ENCODE assay signal across 17 cellular contexts in genomic region chr1:161174911-161175310, GRCh38. TPM values are rescaled to one million over a fixed set of nuclear protein-coding genes. Genes with fewer than 3 reads are reported as not detected.
A peak's percentile ranks its signal among the peaks of the same experiment; 100 is the strongest.
DNase-seq lines count a peak whose midpoint lies in the region; ATAC-seq lines count a peak whose summit lies in the region.
"Had no signal": no experiment of that assay in that cellular context is flagged by ENCODE, and none has a peak within 500 bp of the region (broad histone marks: within the 10 kb centered on the region; RNA-seq: fewer than 3 reads in every experiment).

No MANE protein-coding gene starts in this region.

- H3K27me3 ChIP-seq in ACC112 (ENCODE audit: insufficient read depth, low read length) = no peaks in the 10 kb centered on the region
- H3K27me3 ChIP-seq: pancreas, suprapubic skin had no signal

- H3K27ac ChIP-seq in ACC112 (ENCODE audit: low read depth, low read length) = peak overlapping the region; percentile 33; the same call in 1 of the 2 replicates
- H3K27ac ChIP-seq: C4-2B, pancreas, suprapubic skin had no signal

- H3K4me1 ChIP-seq in ACC112 (ENCODE audit: control insufficient read depth, insufficient read depth, low read length, unreplicated experiment) = peaks cover 30% of the 10 kb centered on the region

- ATAC-seq in naive thymus-derived CD8-positive, alpha-beta T cell = no peak
- ATAC-seq: activated T-cell treated with anti-CD3 and anti-CD28 coated beads, Interleukin-2, amount 50 U/mL, for 4 hours; esophagus mucosa; left lobe of liver; pancreas had no signal

- no peaks in the 10 kb centered on the region for H3K9me3 Mint-ChIP-seq in T-helper 1 cell treated with Interleukin-12 subunit alpha and Interleukin-12 subunit beta and Interleukin-4 antibody, amounts not matched to agents 30 μg/mL and 1 μg/mL, for 36 hours
- no peaks in the 10 kb centered on the region for H3K9me3 Mint-ChIP-seq in activated T-helper 1 cell treated with anti-CD3 and anti-CD28 coated beads, Interleukin-12 subunit alpha, Interleukin-12 subunit beta, Interleukin-2, Interleukin-4 antibody, amounts not matched to agents 30 ng/mL and 10 ng/mL and 1 ng/mL, durations not matched to agents 14 hours and 24 hours and 36 hours
- H3K9me3 Mint-ChIP-seq in naive thymus-derived CD8-positive, alpha-beta T cell = no peaks in the 10 kb centered on the region
- H3K9me3 Mint-ChIP-seq: activated T-cell treated with anti-CD3 and anti-CD28 coated beads, Interleukin-2, amount 50 U/mL, for 4 hours had no signal

- H2AFZ ChIP-seq in ACC112 (ENCODE audit: low read length, unreplicated experiment) = no peak overlapping the region

- H3K4me3 ChIP-seq in ACC112 (ENCODE audit: low read depth, low read length) = no peak overlapping the region
- H3K4me3 ChIP-seq: pancreas, suprapubic skin had no signal

- peaks cover 41% of the 10 kb centered on the region for H3K4me1 Mint-ChIP-seq in T-helper 1 cell treated with Interleukin-12 subunit alpha and Interleukin-12 subunit beta and Interleukin-4 antibody, amounts not matched to agents 30 μg/mL and 1 μg/mL, for 36 hours (ENCODE audit: low read depth)
- H3K4me1 Mint-ChIP-seq in activated T-helper 1 cell treated with anti-CD3 and anti-CD28 coated beads, Interleukin-12 subunit alpha, Interleukin-12 subunit beta, Interleukin-2, Interleukin-4 antibody, amounts not matched to agents 30 ng/mL and 10 ng/mL and 1 ng/mL, durations not matched to agents 14 hours and 24 hours and 36 hours (ENCODE audit: low read depth) = peaks cover 50% of the 10 kb centered on the region
- H3K4me1 Mint-ChIP-seq in naive thymus-derived CD8-positive, alpha-beta T cell = peaks cover 31 to 78% (median 58%) of the 10 kb centered on the region in 4 donors

- H3K36me3 ChIP-seq in ACC112 (ENCODE audit: insufficient read depth, low read length) = peaks cover 16% of the 10 kb centered on the region; the same call in 1 of the 2 replicates

- H3K36me3 Mint-ChIP-seq in T-helper 1 cell treated with Interleukin-12 subunit alpha and Interleukin-12 subunit beta and Interleukin-4 antibody, amounts not matched to agents 30 μg/mL and 1 μg/mL, for 36 hours (ENCODE audit: low read depth) = peaks cover 37% of the 10 kb centered on the region
- peaks cover 37% of the 10 kb centered on the region for H3K36me3 Mint-ChIP-seq in activated T-helper 1 cell treated with anti-CD3 and anti-CD28 coated beads, Interleukin-12 subunit alpha, Interleukin-12 subunit beta, Interleukin-2, Interleukin-4 antibody, amounts not matched to agents 30 ng/mL and 10 ng/mL and 1 ng/mL, durations not matched to agents 14 hours and 24 hours and 36 hours (ENCODE audit: low read depth)
- H3K36me3 Mint-ChIP-seq in naive thymus-derived CD8-positive, alpha-beta T cell = peaks cover 0 to 60% (median 10%) of the 10 kb centered on the region in 3 donors

- H3K4me3 Mint-ChIP-seq in T-helper 1 cell treated with Interleukin-12 subunit alpha and Interleukin-12 subunit beta and Interleukin-4 antibody, amounts not matched to agents 30 μg/mL and 1 μg/mL, for 36 hours = peak overlapping the region; percentile 37
- H3K4me3 Mint-ChIP-seq in activated T-helper 1 cell treated with anti-CD3 and anti-CD28 coated beads, Interleukin-12 subunit alpha, Interleukin-12 subunit beta, Interleukin-2, Interleukin-4 antibody, amounts not matched to agents 30 ng/mL and 10 ng/mL and 1 ng/mL, durations not matched to agents 14 hours and 24 hours and 36 hours = peak overlapping the region; percentile 5
- H3K4me3 Mint-ChIP-seq in naive thymus-derived CD8-positive, alpha-beta T cell = peak overlapping the region in 9 of 10 donors; percentile 21 to 99 (median 40)

- H3K79me2 ChIP-seq in ACC112 (ENCODE audit: control insufficient read depth, insufficient read depth, low read length, unreplicated experiment) = peaks cover 13% of the 10 kb centered on the region

- POLR2A ChIA-PET in naive thymus-derived CD8-positive, alpha-beta T cell (lab: Charles Lee) = interaction anchor here (0.8 to 3.0 kb wide), 2 partner anchors 27 to 49 kb away, joined by 3 to 22 read pairs; partner anchors contain the start of genes APOA2 and NDUFS2

- DNase-seq in T-helper 1 cell (no peak), C1 segment of cervical spinal cord (lab: John Stamatoyannopoulos, UW) (no peak), NCI-H1092 treated with DMSO at 0.1 percent for 48 hours (lab: John Stamatoyannopoulos, UW) (no peak), medulla oblongata (ENCODE audit: extremely low spot score) (no peak)
- DNase-seq in activated T-helper 1 cell treated with anti-CD3 and anti-CD28 coated beads, Interleukin-12 subunit alpha, Interleukin-12 subunit beta, Interleukin-2, Interleukin-4 antibody, amounts not matched to agents 30 ng/mL and 10 ng/mL and 1 ng/mL, durations not matched to agents 14 hours and 24 hours and 36 hours (ENCODE audit: low spot score) = no peak
- no peak for DNase-seq in naive thymus-derived CD8-positive, alpha-beta T cell
- DNase-seq: activated T-cell treated with anti-CD3 and anti-CD28 coated beads, Interleukin-2, amount 50 U/mL, for 4 hours; NCI-H1105 treated with DMSO at 0.1 percent for 48 hours; NCI-H69; pancreas; stimulated activated CD4-positive, alpha-beta T cell treated with anti-CD3 and anti-CD28 coated beads, Interleukin-2, amount 100 ng/mL, for 48 hours had no signal

- intact Hi-C loops in activated T-helper 1 cell treated with anti-CD3 and anti-CD28 coated beads, Interleukin-12 subunit alpha, Interleukin-12 subunit beta, Interleukin-2, Interleukin-4 antibody, amounts not matched to agents 30 ng/mL and 10 ng/mL and 1 ng/mL, durations not matched to agents 14 hours and 24 hours and 36 hours (cut with micrococcal nuclease) = no loop called here

- H3K27me3 Mint-ChIP-seq in T-helper 1 cell treated with Interleukin-12 subunit alpha and Interleukin-12 subunit beta and Interleukin-4 antibody, amounts not matched to agents 30 μg/mL and 1 μg/mL, for 36 hours (ENCODE audit: low read depth) = no peaks in the 10 kb centered on the region
- H3K27me3 Mint-ChIP-seq in activated T-helper 1 cell treated with anti-CD3 and anti-CD28 coated beads, Interleukin-12 subunit alpha, Interleukin-12 subunit beta, Interleukin-2, Interleukin-4 antibody, amounts not matched to agents 30 ng/mL and 10 ng/mL and 1 ng/mL, durations not matched to agents 14 hours and 24 hours and 36 hours (ENCODE audit: insufficient read depth) = no peaks in the 10 kb centered on the region
- H3K27me3 Mint-ChIP-seq in naive thymus-derived CD8-positive, alpha-beta T cell = no peaks in the 10 kb centered on the region

- peak overlapping the region; percentile 43 for H3K27ac Mint-ChIP-seq in T-helper 1 cell treated with Interleukin-12 subunit alpha and Interleukin-12 subunit beta and Interleukin-4 antibody, amounts not matched to agents 30 μg/mL and 1 μg/mL, for 36 hours
- peak overlapping the region; percentile 52 for H3K27ac Mint-ChIP-seq in activated T-helper 1 cell treated with anti-CD3 and anti-CD28 coated beads, Interleukin-12 subunit alpha, Interleukin-12 subunit beta, Interleukin-2, Interleukin-4 antibody, amounts not matched to agents 30 ng/mL and 10 ng/mL and 1 ng/mL, durations not matched to agents 14 hours and 24 hours and 36 hours
- H3K27ac Mint-ChIP-seq in naive thymus-derived CD8-positive, alpha-beta T cell = peak overlapping the region in 7 of 10 donors; percentile 9 to 100 (median 73)

RNA-seq across cellular contexts. Expression of gene B4GALT3, which starts 2.4 kb away (rescaled TPM):
- 66.4 and 68.2 TPM in 2 replicates for total RNA-seq in activated T-helper 1 cell treated with anti-CD3 and anti-CD28 coated beads, Interleukin-12 subunit alpha, Interleukin-12 subunit beta, Interleukin-2, Interleukin-4 antibody, amounts not matched to agents 30 ng/mL and 10 ng/mL and 1 ng/mL, durations not matched to agents 14 hours and 24 hours and 36 hours
- 10 to 100 TPM; 81.0 to 97.4 TPM for total RNA-seq in naive thymus-derived CD8-positive, alpha-beta T cell
- polyA plus RNA-seq in naive thymus-derived CD8-positive, alpha-beta T cell = 10 to 100 TPM; 35.4 to 49.9 (median 37.6) TPM

RNA-seq across cellular contexts. Expression of gene PPOX, which starts 8.7 kb away (rescaled TPM):
- total RNA-seq in activated T-helper 1 cell treated with anti-CD3 and anti-CD28 coated beads, Interleukin-12 subunit alpha, Interleukin-12 subunit beta, Interleukin-2, Interleukin-4 antibody, amounts not matched to agents 30 ng/mL and 10 ng/mL and 1 ng/mL, durations not matched to agents 14 hours and 24 hours and 36 hours = 25.1 and 26.0 TPM in 2 replicates
- total RNA-seq in naive thymus-derived CD8-positive, alpha-beta T cell = 10 to 100 TPM; 76.2 to 82.1 TPM
- polyA plus RNA-seq in naive thymus-derived CD8-positive, alpha-beta T cell = 10 to 100 TPM; 12.0 to 17.8 (median 15.7) TPM

RNA-seq across cellular contexts. Expression of gene USP21, which starts 15.6 kb away (rescaled TPM):
- 32.9 and 38.2 TPM in 2 replicates for total RNA-seq in activated T-helper 1 cell treated with anti-CD3 and anti-CD28 coated beads, Interleukin-12 subunit alpha, Interleukin-12 subunit beta, Interleukin-2, Interleukin-4 antibody, amounts not matched to agents 30 ng/mL and 10 ng/mL and 1 ng/mL, durations not matched to agents 14 hours and 24 hours and 36 hours
- 10 to 100 TPM; 59.2 to 63.8 TPM for total RNA-seq in naive thymus-derived CD8-positive, alpha-beta T cell
- polyA plus RNA-seq in naive thymus-derived CD8-positive, alpha-beta T cell = 10 to 100 TPM; 13.8 to 31.4 (median 14.6) TPM

RNA-seq across cellular contexts. Expression of gene UFC1, which starts 21.1 kb away (rescaled TPM):
- total RNA-seq in activated T-helper 1 cell treated with anti-CD3 and anti-CD28 coated beads, Interleukin-12 subunit alpha, Interleukin-12 subunit beta, Interleukin-2, Interleukin-4 antibody, amounts not matched to agents 30 ng/mL and 10 ng/mL and 1 ng/mL, durations not matched to agents 14 hours and 24 hours and 36 hours = 86.3 and 94.5 TPM in 2 replicates
- total RNA-seq in naive thymus-derived CD8-positive, alpha-beta T cell = 100 to 1,000 TPM; 116 to 118 TPM
- polyA plus RNA-seq in naive thymus-derived CD8-positive, alpha-beta T cell = 100 to 1,000 TPM; 148 to 158 (median 155) TPM

RNA-seq across cellular contexts. Expression of gene ADAMTS4, which starts 23.9 kb away (rescaled TPM):
- total RNA-seq in activated T-helper 1 cell treated with anti-CD3 and anti-CD28 coated beads, Interleukin-12 subunit alpha, Interleukin-12 subunit beta, Interleukin-2, Interleukin-4 antibody, amounts not matched to agents 30 ng/mL and 10 ng/mL and 1 ng/mL, durations not matched to agents 14 hours and 24 hours and 36 hours = 0.23 and 0.24 TPM in 2 replicates
- 1 to 10 TPM; 4.8 to 7.0 TPM for total RNA-seq in naive thymus-derived CD8-positive, alpha-beta T cell
- under 1 TPM; 0.07 to 0.34 (median 0.22) TPM for polyA plus RNA-seq in naive thymus-derived CD8-positive, alpha-beta T cell
